ENCODE assay signal across 8 cellular contexts in the genomic region with DNA sequence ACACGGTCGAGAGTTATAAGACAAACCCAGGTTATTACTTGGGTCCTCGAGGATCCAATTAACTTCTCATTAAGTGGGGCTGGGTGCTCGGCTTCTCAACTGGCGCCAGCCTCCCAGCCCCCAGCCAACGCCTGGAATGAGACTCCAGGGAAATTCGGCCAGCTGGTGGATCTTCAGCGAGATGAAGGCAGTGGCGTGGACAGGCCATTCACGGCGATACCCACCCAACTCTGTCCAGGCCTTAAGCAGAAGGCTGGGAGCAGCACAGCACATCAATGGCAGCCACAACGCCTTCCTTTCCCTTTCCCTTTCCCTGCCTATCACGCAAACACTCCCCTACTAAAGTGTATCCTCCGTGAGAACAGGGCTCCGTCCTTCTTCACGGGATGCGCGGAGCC. TPM values are rescaled to one million over a fixed set of nuclear protein-coding genes. Genes with fewer than 3 reads are reported as not detected.
DNase-seq lines count a peak whose midpoint lies in the region; ATAC-seq and TF ChIP-seq lines count a peak whose summit lies in the region.
"Had no signal": no experiment of that assay in that cellular context is flagged by ENCODE, and none has a peak within 500 bp of the region (broad histone marks: within the 10 kb centered on the region; RNA-seq: fewer than 3 reads in every experiment).

No MANE protein-coding gene starts in this region.

- H3K4me3 ChIP-seq in astrocyte of the cerebellum (ENCODE audit: low read depth, low read length): peak overlapping the region; percentile 39

- peaks cover 31% of the 10 kb centered on the region for H3K27me3 Mint-ChIP-seq in IgD-negative memory B cell
- peaks cover 36% of the 10 kb centered on the region for H3K27me3 Mint-ChIP-seq in stimulated activated naive CD8-positive, alpha-beta T cell treated with anti-CD3 and anti-CD28 coated beads, Interleukin-15, amount 100 ng/mL, for 72 hours

- H3K4me1 Mint-ChIP-seq in IgD-negative memory B cell: peaks cover 4 to 14% (median 6%) of the 10 kb centered on the region in 3 donors
- H3K4me1 Mint-ChIP-seq in stimulated activated naive CD8-positive, alpha-beta T cell treated with anti-CD3 and anti-CD28 coated beads, Interleukin-15, amount 100 ng/mL, for 72 hours: peaks cover 13% of the 10 kb centered on the region

- peak overlapping the region; percentile 62 to 91 (median 84) for H3K4me3 Mint-ChIP-seq in IgD-negative memory B cell
- H3K4me3 Mint-ChIP-seq in stimulated activated naive CD8-positive, alpha-beta T cell treated with anti-CD3 and anti-CD28 coated beads, Interleukin-15, amount 100 ng/mL, for 72 hours: peak overlapping the region; percentile 90 to 91

- TF ChIP-seq CTCF in astrocyte of the cerebellum (IDR thresholded peaks at IDR 0.05; ENCODE audit: low read depth, low read length, missing control alignments): no peak

- peaks cover 0 to 5% (median 3%) of the 10 kb centered on the region in 3 donors for H3K9me3 Mint-ChIP-seq in IgD-negative memory B cell
- H3K9me3 Mint-ChIP-seq in stimulated activated naive CD8-positive, alpha-beta T cell treated with anti-CD3 and anti-CD28 coated beads, Interleukin-15, amount 100 ng/mL, for 72 hours: no peaks in the 10 kb centered on the region

- H3K27ac ChIP-seq in layer of hippocampus (ENCODE audit: low read depth, low read length): peak overlapping the region; percentile 24

- no peak for DNase-seq in astrocyte of the cerebellum (ENCODE audit: low read depth)
- no peak for DNase-seq in stimulated activated naive CD8-positive, alpha-beta T cell treated with anti-CD3 and anti-CD28 coated beads, Interleukin-15, amount 100 ng/mL, for 72 hours
- DNase-seq in amniotic stem cell (lab: John Stamatoyannopoulos, UW): no peak
- no peak for DNase-seq in SKM-1 treated with dmso at 0.1 percent for 144 hours (lab: John Stamatoyannopoulos, UW; ENCODE audit: unreplicated experiment)
- DNase-seq in stimulated activated CD4-positive, alpha-beta T cell treated with anti-CD3 and anti-CD28 coated beads, Interleukin-12 subunit alpha, Interleukin-12 subunit beta, amount 100 ng/mL, for 4 hours: no peak
- DNase-seq: GOT3 had no signal

- peak overlapping the region in 1 of 3 donors; percentile 6 for H3K27ac Mint-ChIP-seq in IgD-negative memory B cell
- H3K27ac Mint-ChIP-seq in stimulated activated naive CD8-positive, alpha-beta T cell treated with anti-CD3 and anti-CD28 coated beads, Interleukin-15, amount 100 ng/mL, for 72 hours: peak overlapping the region; percentile 83 to 89

- peaks cover 7% of the 10 kb centered on the region for H3K36me3 Mint-ChIP-seq in IgD-negative memory B cell

- H3K27me3 ChIP-seq in layer of hippocampus (ENCODE audit: control insufficient read depth, insufficient read depth, low read length): peaks cover 2% of the 10 kb centered on the region

- in situ Hi-C loops in astrocyte of the cerebellum (cut with HindIII; ENCODE audit: low sequenced_read_pairs): no loop called here

- ATAC-seq in stimulated activated naive CD8-positive, alpha-beta T cell treated with anti-CD3 and anti-CD28 coated beads, Interleukin-15, amount 100 ng/mL, for 72 hours: peak; percentile 40

RNA-seq across cellular contexts. Expression of a gene that starts 0.9 kb away (rescaled TPM):
- not detected for polyA plus RNA-seq in IgD-negative memory B cell

RNA-seq across cellular contexts. Expression of a gene that starts 58.1 kb away (rescaled TPM):
- not detected for polyA plus RNA-seq in IgD-negative memory B cell
